In genomic region chr12:95942532-95943230, GRCh38 we compare ENCODE assay signal across 8 cellular contexts. TPM values are rescaled to one million over a fixed set of nuclear protein-coding genes. Genes with fewer than 3 reads are reported as not detected.
DNase-seq lines count a peak whose midpoint lies in the region; ATAC-seq and TF ChIP-seq lines count a peak whose summit lies in the region.

CCDC38 (minus strand) TSS chr12:95942614; CDS start chr12:95936509, 6,105 bp downstream.

- TF ChIP-seq CTCF in C4-2B (conservative IDR thresholded peaks at IDR 0.05) (no peak), lung (IDR thresholded peaks at IDR 0.05; ENCODE audit: control extremely low read depth, extremely low read depth) (no peak)

- no peaks in the 10 kb centered on the region for H3K4me1 ChIP-seq in ectodermal cell (ENCODE audit: control insufficient read depth, insufficient read depth, low read length)
- peaks cover 0 to 2% of the 10 kb centered on the region in 2 donors for H3K4me1 ChIP-seq in lung (ENCODE audit: control insufficient read depth in 2 of 2, insufficient read depth in 2 of 2, low read length in 2 of 2)

- DNase-seq in NCI-H69 (lab: John Stamatoyannopoulos, UW) (peak; percentile 94), lung (ENCODE audit: low spot score) (peak; percentile 87)
- DNase-seq in activated CD4-positive, alpha-beta T cell treated with anti-CD3 and anti-CD28 coated beads, Interleukin-2, amount 50 U/mL, for 48 hours = peak; percentile 83 to 88
- peak; percentile 63 to 80 (median 80) for DNase-seq in stimulated activated CD4-positive, alpha-beta T cell treated with anti-CD3 and anti-CD28 coated beads, TNF-alpha, amount 100 ng/mL, for 48 hours (ENCODE audit: low read depth in 3 of 3)

- H3K4me3 ChIP-seq in ectodermal cell (ENCODE audit: insufficient read depth, low read depth, low read length) (peak within 1 kb of the TSS; percentile 61), lung (peak within 1 kb of the TSS; percentile 76)

- H3K27me3 ChIP-seq in ectodermal cell (ENCODE audit: control insufficient read depth, insufficient read depth, low read length, poor library complexity, severe bottlenecking) (peaks cover 19% of the 10 kb centered on the region), lung (ENCODE audit: control insufficient read depth, insufficient read depth) (no peaks in the 10 kb centered on the region)

- no peaks in the 10 kb centered on the region for H3K36me3 ChIP-seq in ectodermal cell (ENCODE audit: control insufficient read depth, insufficient read depth, low read length)
- H3K36me3 ChIP-seq in lung (ENCODE audit: control insufficient read depth in 2 of 2, insufficient read depth in 2 of 2, low read length in 2 of 2) = no peaks in the 10 kb centered on the region

- WGBS in ectodermal cell, 2 experiments = 0% methylated on average over 39 to 40 of the region's 40 CpGs
- 0% methylated on average over 38 to 40 of the region's 40 CpGs for WGBS in lung, 2 donors

- peak; percentile 97 for ATAC-seq in GM19351 (IDR thresholded peaks at IDR 0.05; ENCODE audit: unreplicated experiment)
- ATAC-seq in HG03460 (IDR thresholded peaks at IDR 0.05; ENCODE audit: unreplicated experiment) = peak; percentile 97
- ATAC-seq in lung (ENCODE audit: insufficient read depth, low FRiP score) = peak; percentile 95

- H3K9me3 ChIP-seq in ectodermal cell (ENCODE audit: control insufficient read depth, low read length) (no peaks in the 10 kb centered on the region), lung (ENCODE audit: control insufficient read depth in 2 of 2, insufficient read depth in 1 of 2, low read length in 1 of 2) (no peaks in the 10 kb centered on the region)

- H3K27ac ChIP-seq in C4-2B (peak within 1 kb of the TSS; percentile 36; the same call in 1 of the 2 replicates), ectodermal cell (ENCODE audit: insufficient read depth, low read depth, low read length, poor library complexity, severe bottlenecking) (no peak within 1 kb of the TSS), lung (ENCODE audit: low read depth in 1 of 2, low read length in 1 of 2) (peak within 1 kb of the TSS in 1 of 2 donors; percentile 95)

RNA-seq across cellular contexts. Expression of gene CCDC38, which starts in this region (rescaled TPM):
- polyA plus RNA-seq in ectodermal cell (2013, experiment 1 of 4) = 0.24 TPM
- polyA plus RNA-seq in ectodermal cell (2013, experiment 2 of 4) = 0.28 TPM
- polyA plus RNA-seq in ectodermal cell (2013, experiment 3 of 4) = not detected
- 0.36 TPM for polyA plus RNA-seq in ectodermal cell (2013, experiment 4 of 4)
- total RNA-seq in lung = under 1 TPM in 1 of 2 donors, not detected in 1; 0.15 TPM
- under 1 TPM; 0.04 to 0.05 TPM for polyA plus RNA-seq in lung

Comparison
In these comparisons a context has a peak if more than half of its experiments do, and no peak if none do; other contexts are left out.
1. Peak in DNase-seq, ATAC-seq and H3K4me3 ChIP-seq in lung; RNA of the gene not detected or under 1 TPM.